In genomic region chr15:60118564-60119080, GRCh38 we compare ENCODE assay signal across 18 cellular contexts.
"Had no signal": no experiment of that assay in that cellular context is flagged by ENCODE, and none has a peak within 500 bp of the region (broad histone marks: within the 10 kb centered on the region; RNA-seq: fewer than 3 reads in every experiment).

No MANE protein-coding gene starts in this region.

- H3K27me3 Mint-ChIP-seq: activated CD4-positive, alpha-beta T cell treated with anti-CD3 and anti-CD28 coated beads for 36 hours; activated CD8-positive, alpha-beta T cell treated with anti-CD3 and anti-CD28 coated beads for 36 hours had no signal

- ATAC-seq: activated CD4-positive, alpha-beta T cell treated with anti-CD3 and anti-CD28 coated beads for 36 hours; activated CD8-positive, alpha-beta T cell treated with anti-CD3 and anti-CD28 coated beads for 36 hours; activated T-cell treated with anti-CD3 and anti-CD28 coated beads, Interleukin-2, amount 50 U/mL, for 72 hours; left cardiac atrium; right cardiac atrium; stimulated activated naive B cell treated with anti-CD40 and anti-IgM and Interleukin-4, amounts not matched to agents 10 μg/mL and 1 μg/mL and 100 μg/mL, for 72 hours had no signal

- H3K4me3 ChIP-seq: lung, spleen, tibial nerve had no signal

- H3K4me1 ChIP-seq: spleen, tibial nerve had no signal

- DNase-seq: activated CD4-positive, alpha-beta T cell treated with anti-CD3 and anti-CD28 coated beads for 36 hours; activated CD8-positive, alpha-beta memory T cell treated with anti-CD3 and anti-CD28 coated beads, Interleukin-2, amount 50 U/mL, for 4 hours; activated CD8-positive, alpha-beta T cell treated with anti-CD3 and anti-CD28 coated beads for 36 hours; activated gamma-delta T cell treated with Interleukin-2 at 50 U/mL for 16 hours; activated naive CD8-positive, alpha-beta T cell treated with anti-CD3 and anti-CD28 coated beads for 36 hours; activated T-cell treated with anti-CD3 and anti-CD28 coated beads, Interleukin-2, amount 50 U/mL, for 72 hours; dermis blood vessel endothelial cell; hippocampal formation; left cardiac atrium; midbrain; posterior cingulate gyrus; right cardiac atrium; spleen; stimulated activated CD4-positive, alpha-beta T cell treated with anti-CD3 and anti-CD28 coated beads, Interleukin-1b, Interleukin-23, amount 100 ng/mL, for 48 hours; stimulated activated naive B cell treated with anti-CD40 and anti-IgM and Interleukin-4, amounts not matched to agents 10 μg/mL and 1 μg/mL and 100 μg/mL, for 72 hours had no signal

- H3K27ac Mint-ChIP-seq: activated CD4-positive, alpha-beta T cell treated with anti-CD3 and anti-CD28 coated beads for 36 hours; activated CD8-positive, alpha-beta T cell treated with anti-CD3 and anti-CD28 coated beads for 36 hours; activated naive CD8-positive, alpha-beta T cell treated with anti-CD3 and anti-CD28 coated beads for 36 hours; activated T-cell treated with anti-CD3 and anti-CD28 coated beads, Interleukin-2, amount 50 U/mL, for 72 hours; stimulated activated naive B cell treated with anti-CD40 and anti-IgM and Interleukin-4, amounts not matched to agents 10 μg/mL and 1 μg/mL and 100 μg/mL, for 72 hours had no signal

- H3K4me1 Mint-ChIP-seq: stimulated activated naive B cell treated with anti-CD40 and anti-IgM and Interleukin-4, amounts not matched to agents 10 μg/mL and 1 μg/mL and 100 μg/mL, for 72 hours had no signal

- H3K9me3 ChIP-seq: spleen, tibial nerve had no signal

- H3K27ac ChIP-seq: spleen, tibial nerve, VCaP had no signal

- H3K4me3 Mint-ChIP-seq: activated CD4-positive, alpha-beta T cell treated with anti-CD3 and anti-CD28 coated beads for 36 hours; activated CD8-positive, alpha-beta T cell treated with anti-CD3 and anti-CD28 coated beads for 36 hours; activated naive CD8-positive, alpha-beta T cell treated with anti-CD3 and anti-CD28 coated beads for 36 hours; activated T-cell treated with anti-CD3 and anti-CD28 coated beads, Interleukin-2, amount 50 U/mL, for 72 hours; stimulated activated naive B cell treated with anti-CD40 and anti-IgM and Interleukin-4, amounts not matched to agents 10 μg/mL and 1 μg/mL and 100 μg/mL, for 72 hours had no signal

- H3K36me3 Mint-ChIP-seq: activated naive CD8-positive, alpha-beta T cell treated with anti-CD3 and anti-CD28 coated beads for 36 hours; stimulated activated naive B cell treated with anti-CD40 and anti-IgM and Interleukin-4, amounts not matched to agents 10 μg/mL and 1 μg/mL and 100 μg/mL, for 72 hours had no signal

- H3K9me3 Mint-ChIP-seq: activated CD8-positive, alpha-beta T cell treated with anti-CD3 and anti-CD28 coated beads for 36 hours; activated naive CD8-positive, alpha-beta T cell treated with anti-CD3 and anti-CD28 coated beads for 36 hours; activated T-cell treated with anti-CD3 and anti-CD28 coated beads, Interleukin-2, amount 50 U/mL, for 72 hours; stimulated activated naive B cell treated with anti-CD40 and anti-IgM and Interleukin-4, amounts not matched to agents 10 μg/mL and 1 μg/mL and 100 μg/mL, for 72 hours had no signal

- H3K36me3 ChIP-seq: spleen, tibial nerve had no signal
